ENCODE assay signal across 8 cellular contexts in the genomic region with DNA sequence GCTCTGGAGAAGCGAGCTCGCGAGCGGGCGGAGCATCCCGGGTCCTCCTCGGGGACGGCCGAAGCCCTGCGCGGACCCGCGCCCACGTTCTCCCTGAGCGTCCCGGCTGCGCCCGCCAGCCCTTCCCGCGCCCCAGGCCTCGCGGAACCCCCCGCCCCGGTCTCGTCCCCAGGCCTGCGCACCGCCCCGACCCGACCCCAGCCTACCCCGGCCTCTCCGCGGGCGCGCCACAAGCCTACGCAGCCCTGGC. TPM values are rescaled to one million over a fixed set of nuclear protein-coding genes. Genes with fewer than 3 reads are reported as not detected.
DNase-seq lines count a peak whose midpoint lies in the region; ATAC-seq and TF ChIP-seq lines count a peak whose summit lies in the region.

No MANE protein-coding gene starts in this region.

- DNase-seq in AG04450 (ENCODE audit: low read depth, low spot score) (no peak), breast epithelium (ENCODE audit: low spot score in 2 of 2) (no peak), mucosa of descending colon (no peak), NCI-H446 (lab: John Stamatoyannopoulos, UW) (no peak)
- DNase-seq in stimulated activated naive CD4-positive, alpha-beta T cell treated with Interleukin-2 at 50 U/mL for 16 hours (lab: John Stamatoyannopoulos, UW) = no peak

- H3K27me3 ChIP-seq in AG04450 (ENCODE audit: control insufficient read depth, insufficient read depth, low read length) = no peaks in the 10 kb centered on the region
- no peaks in the 10 kb centered on the region for H3K27me3 ChIP-seq in breast epithelium

- no peak for TF ChIP-seq CTCF in AG04450 (IDR thresholded peaks at IDR 0.05; ENCODE audit: low read depth, low read length)
- TF ChIP-seq CTCF in breast epithelium (IDR thresholded peaks at IDR 0.05) = no peak
- TF ChIP-seq CTCF in mucosa of descending colon (IDR thresholded peaks at IDR 0.05) = no peak

- CTCF ChIA-PET in AG04450 (lab: Charles Lee) = no interaction called here

- peak; percentile 6 for ATAC-seq in HG03342 (IDR thresholded peaks at IDR 0.05; ENCODE audit: unreplicated experiment)
- ATAC-seq in mucosa of descending colon = peak; percentile 34
- ATAC-seq in HG02970 (IDR thresholded peaks at IDR 0.05; ENCODE audit: low FRiP score, unreplicated experiment) = no peak
- ATAC-seq in HG03025 (IDR thresholded peaks at IDR 0.05; ENCODE audit: low FRiP score, unreplicated experiment) = no peak

- H3K27ac ChIP-seq in AG04450 (ENCODE audit: low read depth, low read length) (peak overlapping the region; percentile 82), breast epithelium (peak overlapping the region; percentile 99 to 100)

- peak overlapping the region; percentile 88 for H3K4me3 ChIP-seq in AG04450 (ENCODE audit: low read depth, low read length)
- H3K4me3 ChIP-seq in breast epithelium = peak overlapping the region; percentile 90 to 98 (median 95)
- peak overlapping the region; percentile 78 for H3K4me3 ChIP-seq in mucosa of descending colon

- TF ChIP-seq POLR2A in breast epithelium (IDR thresholded peaks at IDR 0.05) = no peak

- H3K36me3 ChIP-seq in breast epithelium (no peaks in the 10 kb centered on the region), mucosa of descending colon (ENCODE audit: low read depth) (peaks cover 5% of the 10 kb centered on the region)

- intact Hi-C loops in breast epithelium (cut with DNase I; ENCODE audit: low total_unique reads) = no loop called here
- intact Hi-C loops in mucosa of descending colon (cut with DNase I, micrococcal nuclease) = no loop called here

- H3K9me3 ChIP-seq in AG04450 (ENCODE audit: control insufficient read depth, insufficient read depth, low read length) (no peaks in the 10 kb centered on the region; the same call in 1 of the 2 replicates), breast epithelium (no peaks in the 10 kb centered on the region), mucosa of descending colon (no peaks in the 10 kb centered on the region)

- peaks cover 0 to 6% of the 10 kb centered on the region in 2 donors for H3K4me1 ChIP-seq in breast epithelium
- H3K4me1 ChIP-seq in mucosa of descending colon (ENCODE audit: low read depth) = peaks cover 13% of the 10 kb centered on the region

- POLR2A ChIA-PET in AG04450 (lab: Yijun Ruan, JAX) = interaction anchor here (1.0 kb wide), 1 partner anchor 26 kb away, joined by 4 read pairs; no protein-coding TSS in a partner anchor

RNA-seq across cellular contexts. Expression of gene USP36, which starts 0.2 kb away (rescaled TPM):
- 18.3 and 19.2 TPM in 2 replicates for polyA plus RNA-seq in AG04450 (2011; rRNA removed)
- 31.4 and 39.2 TPM in 2 replicates for polyA minus RNA-seq in AG04450 (2011; rRNA and poly(A)+ RNA removed)
- total RNA-seq in breast epithelium (10 to 100 TPM; 50.2 to 58.8 (median 55.4) TPM), mucosa of descending colon (10 to 100 TPM; 36.0 to 67.7 (median 41.4) TPM)

RNA-seq across cellular contexts. Expression of gene CYTH1, which starts 58.4 kb away (rescaled TPM):
- 12.5 and 13.7 TPM in 2 replicates for polyA plus RNA-seq in AG04450 (2011; rRNA removed)
- 10.3 and 11.2 TPM in 2 replicates for polyA minus RNA-seq in AG04450 (2011; rRNA and poly(A)+ RNA removed)
- total RNA-seq in breast epithelium (10 to 100 TPM; 49.5 to 64.8 (median 50.7) TPM), mucosa of descending colon (10 to 100 TPM; 60.3 to 99.4 (median 91.6) TPM)

Comparison
In these comparisons a context has a peak if more than half of its experiments do, and no peak if none do; other contexts are left out.
1. ATAC-seq: peak in HG03342 (single experiment) and mucosa of descending colon (single experiment); none in HG02970 (single experiment) and HG03025 (single experiment).
2. Peak in every context shown above with its lines, with median percentiles within 50 percentile points of each other: H3K4me3 ChIP-seq.